In the genomic region with DNA sequence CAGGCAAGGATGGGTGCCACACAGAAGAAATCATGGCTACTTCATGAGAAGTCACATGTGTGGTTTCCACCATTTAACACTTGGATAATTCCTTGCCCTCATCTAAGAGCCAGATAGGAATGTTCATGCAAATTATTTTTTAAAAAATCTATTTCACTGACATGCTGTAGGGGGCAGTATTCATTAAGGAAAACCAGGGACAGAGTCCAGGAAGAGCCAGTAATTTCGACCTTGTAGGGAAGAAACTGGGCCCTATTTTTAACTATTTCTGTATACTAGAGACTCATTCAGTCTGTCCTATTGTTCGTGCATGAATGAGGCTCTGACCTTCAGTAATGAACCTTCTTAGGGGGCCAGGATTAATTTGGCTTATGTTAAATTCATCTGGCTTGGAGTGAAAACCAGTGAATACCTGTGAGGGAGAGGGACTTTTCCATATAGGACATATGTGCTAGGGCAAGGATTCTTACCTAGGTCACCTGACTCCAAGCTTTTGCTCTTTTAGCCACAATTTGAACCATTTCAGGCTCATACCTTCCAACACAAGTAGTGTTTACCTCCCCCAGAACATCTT, we compare ENCODE assay signal across 1 cellular context.
TF ChIP-seq lines count a peak whose summit lies in the region.

No MANE protein-coding gene starts in this region.

TF ChIP-seq in HCT116, 20 proteins besides CTCF, POLR2A, EP300 and RAD21 (continued from another document):
- TF ChIP-seq, protein P1, sequence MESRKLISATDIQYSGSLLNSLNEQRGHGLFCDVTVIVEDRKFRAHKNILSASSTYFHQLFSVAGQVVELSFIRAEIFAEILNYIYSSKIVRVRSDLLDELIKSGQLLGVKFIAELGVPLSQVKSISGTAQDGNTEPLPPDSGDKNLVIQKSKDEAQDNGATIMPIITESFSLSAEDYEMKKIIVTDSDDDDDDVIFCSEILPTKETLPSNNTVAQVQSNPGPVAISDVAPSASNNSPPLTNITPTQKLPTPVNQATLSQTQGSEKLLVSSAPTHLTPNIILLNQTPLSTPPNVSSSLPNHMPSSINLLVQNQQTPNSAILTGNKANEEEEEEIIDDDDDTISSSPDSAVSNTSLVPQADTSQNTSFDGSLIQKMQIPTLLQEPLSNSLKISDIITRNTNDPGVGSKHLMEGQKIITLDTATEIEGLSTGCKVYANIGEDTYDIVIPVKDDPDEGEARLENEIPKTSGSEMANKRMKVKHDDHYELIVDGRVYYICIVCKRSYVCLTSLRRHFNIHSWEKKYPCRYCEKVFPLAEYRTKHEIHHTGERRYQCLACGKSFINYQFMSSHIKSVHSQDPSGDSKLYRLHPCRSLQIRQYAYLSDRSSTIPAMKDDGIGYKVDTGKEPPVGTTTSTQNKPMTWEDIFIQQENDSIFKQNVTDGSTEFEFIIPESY (IDR thresholded peaks at IDR 0.05; ENCODE audit: extremely low read depth, insufficient replicate concordance, low read length): no peak
- TF ChIP-seq JUND (IDR thresholded peaks at IDR 0.05): no peak
- no peak for TF ChIP-seq CBX3 (IDR thresholded peaks at IDR 0.05; ENCODE audit: low read depth)
- no peak for TF ChIP-seq SP1 (IDR thresholded peaks at IDR 0.05; ENCODE audit: low read depth)
- no peak for TF ChIP-seq FOSL1 (IDR thresholded peaks at IDR 0.05; ENCODE audit: low read depth)
- TF ChIP-seq, protein P2, sequence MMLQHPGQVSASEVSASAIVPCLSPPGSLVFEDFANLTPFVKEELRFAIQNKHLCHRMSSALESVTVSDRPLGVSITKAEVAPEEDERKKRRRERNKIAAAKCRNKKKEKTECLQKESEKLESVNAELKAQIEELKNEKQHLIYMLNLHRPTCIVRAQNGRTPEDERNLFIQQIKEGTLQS (IDR thresholded peaks at IDR 0.05): no peak
- no peak for TF ChIP-seq EZH2phosphoT487 (IDR thresholded peaks at IDR 0.05; ENCODE audit: borderline replicate concordance)
- no peak for TF ChIP-seq CEBPB (IDR thresholded peaks at IDR 0.05; ENCODE audit: low read depth)
- TF ChIP-seq, protein P3, sequence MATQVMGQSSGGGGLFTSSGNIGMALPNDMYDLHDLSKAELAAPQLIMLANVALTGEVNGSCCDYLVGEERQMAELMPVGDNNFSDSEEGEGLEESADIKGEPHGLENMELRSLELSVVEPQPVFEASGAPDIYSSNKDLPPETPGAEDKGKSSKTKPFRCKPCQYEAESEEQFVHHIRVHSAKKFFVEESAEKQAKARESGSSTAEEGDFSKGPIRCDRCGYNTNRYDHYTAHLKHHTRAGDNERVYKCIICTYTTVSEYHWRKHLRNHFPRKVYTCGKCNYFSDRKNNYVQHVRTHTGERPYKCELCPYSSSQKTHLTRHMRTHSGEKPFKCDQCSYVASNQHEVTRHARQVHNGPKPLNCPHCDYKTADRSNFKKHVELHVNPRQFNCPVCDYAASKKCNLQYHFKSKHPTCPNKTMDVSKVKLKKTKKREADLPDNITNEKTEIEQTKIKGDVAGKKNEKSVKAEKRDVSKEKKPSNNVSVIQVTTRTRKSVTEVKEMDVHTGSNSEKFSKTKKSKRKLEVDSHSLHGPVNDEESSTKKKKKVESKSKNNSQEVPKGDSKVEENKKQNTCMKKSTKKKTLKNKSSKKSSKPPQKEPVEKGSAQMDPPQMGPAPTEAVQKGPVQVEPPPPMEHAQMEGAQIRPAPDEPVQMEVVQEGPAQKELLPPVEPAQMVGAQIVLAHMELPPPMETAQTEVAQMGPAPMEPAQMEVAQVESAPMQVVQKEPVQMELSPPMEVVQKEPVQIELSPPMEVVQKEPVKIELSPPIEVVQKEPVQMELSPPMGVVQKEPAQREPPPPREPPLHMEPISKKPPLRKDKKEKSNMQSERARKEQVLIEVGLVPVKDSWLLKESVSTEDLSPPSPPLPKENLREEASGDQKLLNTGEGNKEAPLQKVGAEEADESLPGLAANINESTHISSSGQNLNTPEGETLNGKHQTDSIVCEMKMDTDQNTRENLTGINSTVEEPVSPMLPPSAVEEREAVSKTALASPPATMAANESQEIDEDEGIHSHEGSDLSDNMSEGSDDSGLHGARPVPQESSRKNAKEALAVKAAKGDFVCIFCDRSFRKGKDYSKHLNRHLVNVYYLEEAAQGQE (IDR thresholded peaks at IDR 0.05; ENCODE audit: low read depth): no peak
- no peak for TF ChIP-seq YY1 (IDR thresholded peaks at IDR 0.05; ENCODE audit: extremely low read depth, insufficient replicate concordance, low read depth, low read length)
- no peak for TF ChIP-seq POLR2AphosphoS5 (IDR thresholded peaks at IDR 0.05; ENCODE audit: low read depth, low read length)
- TF ChIP-seq SIN3A (IDR thresholded peaks at IDR 0.05; ENCODE audit: low read depth): no peak
- no peak for TF ChIP-seq SRF (IDR thresholded peaks at IDR 0.05; ENCODE audit: low read depth)
TF ChIP-seq in HCT116: peak in this region for 0.
